29 cellular contexts compared by ENCODE assay signal in genomic region chr14:82837611-82838140, GRCh38.
"Had no signal": no experiment of that assay in that cellular context is flagged by ENCODE, and none has a peak within 500 bp of the region (broad histone marks: within the 10 kb centered on the region; RNA-seq: fewer than 3 reads in every experiment).

No MANE protein-coding gene starts in this region.

- H3K27me3 Mint-ChIP-seq: activated CD4-positive, alpha-beta T cell treated with anti-CD3 and anti-CD28 coated beads, Interleukin-2, amount 10 ng/mL, durations not matched to agents 24 days and 14 days; activated naive CD4-positive, alpha-beta T cell treated with anti-CD3 and anti-CD28 coated beads, Interleukin-2, amount 50 U/mL, for 24 hours; activated naive CD8-positive, alpha-beta T cell treated with anti-CD3 and anti-CD28 coated beads, Interleukin-2, amount 10 ng/mL, durations not matched to agents 7 days and 5 days; activated T-cell treated with anti-CD3 and anti-CD28 coated beads, Interleukin-2, amount 50 U/mL, for 24 hours had no signal

- H3K36me3 Mint-ChIP-seq: activated naive CD4-positive, alpha-beta T cell treated with anti-CD3 and anti-CD28 coated beads, Interleukin-2, amount 50 U/mL, for 24 hours; activated naive CD8-positive, alpha-beta T cell treated with anti-CD3 and anti-CD28 coated beads, Interleukin-2, amount 10 ng/mL, durations not matched to agents 7 days and 5 days had no signal

- H3K9me3 Mint-ChIP-seq: activated CD4-positive, alpha-beta T cell treated with anti-CD3 and anti-CD28 coated beads, Interleukin-2, amount 10 ng/mL, durations not matched to agents 24 days and 14 days; activated naive CD8-positive, alpha-beta T cell treated with anti-CD3 and anti-CD28 coated beads, Interleukin-2, amount 10 ng/mL, durations not matched to agents 7 days and 5 days had no signal

- FAIRE-seq: K562 had no signal

- H3K36me3 ChIP-seq: ascending aorta, breast epithelium, SJSA1, WERI-Rb-1 had no signal

- H3K4me3 Mint-ChIP-seq: activated CD4-positive, alpha-beta T cell treated with anti-CD3 and anti-CD28 coated beads, Interleukin-2, amount 10 ng/mL, durations not matched to agents 24 days and 14 days; activated CD8-positive, alpha-beta T cell treated with anti-CD3 and anti-CD28 coated beads, Interleukin-2, amount 10 ng/mL, durations not matched to agents 7 days and 5 days; activated naive CD4-positive, alpha-beta T cell treated with anti-CD3 and anti-CD28 coated beads, Interleukin-2, amount 50 U/mL, for 24 hours; activated naive CD8-positive, alpha-beta T cell treated with anti-CD3 and anti-CD28 coated beads, Interleukin-2, amount 10 ng/mL, durations not matched to agents 7 days and 5 days; activated T-cell treated with anti-CD3 and anti-CD28 coated beads, Interleukin-2, amount 50 U/mL, for 24 hours had no signal

- H3K4me3 ChIP-seq: ascending aorta, body of pancreas, breast epithelium, K562, SJSA1 had no signal

- H3K27ac Mint-ChIP-seq: activated CD4-positive, alpha-beta T cell treated with anti-CD3 and anti-CD28 coated beads, Interleukin-2, amount 10 ng/mL, durations not matched to agents 24 days and 14 days; activated CD8-positive, alpha-beta T cell treated with anti-CD3 and anti-CD28 coated beads, Interleukin-2, amount 10 ng/mL, durations not matched to agents 7 days and 5 days; activated naive CD4-positive, alpha-beta T cell treated with anti-CD3 and anti-CD28 coated beads, Interleukin-2, amount 50 U/mL, for 24 hours; activated naive CD8-positive, alpha-beta T cell treated with anti-CD3 and anti-CD28 coated beads, Interleukin-2, amount 10 ng/mL, durations not matched to agents 7 days and 5 days; activated T-cell treated with anti-CD3 and anti-CD28 coated beads, Interleukin-2, amount 50 U/mL, for 24 hours; activated T-helper 2 cell treated with anti-CD3 and anti-CD28 coated beads, Interferon-gamma antibody, Interleukin-2, Interleukin-4, amounts not matched to agents 10 μg/mL and 5 μg/mL and 100 μg/mL, durations not matched to agents 14 hours and 24 hours and 36 hours had no signal

- H3K9me3 ChIP-seq: ascending aorta, body of pancreas, breast epithelium, SJSA1 had no signal

- H3K27ac ChIP-seq: ascending aorta, body of pancreas, breast epithelium, SJSA1, WERI-Rb-1 had no signal

- H3K27me3 ChIP-seq: ascending aorta, body of pancreas, breast epithelium, SJSA1 had no signal

- H3K4me1 ChIP-seq: ascending aorta, body of pancreas, breast epithelium, SJSA1 had no signal

- H3K4me1 Mint-ChIP-seq: activated CD4-positive, alpha-beta T cell treated with anti-CD3 and anti-CD28 coated beads, Interleukin-2, amount 10 ng/mL, durations not matched to agents 24 days and 14 days; activated naive CD4-positive, alpha-beta T cell treated with anti-CD3 and anti-CD28 coated beads, Interleukin-2, amount 50 U/mL, for 24 hours; activated naive CD8-positive, alpha-beta T cell treated with anti-CD3 and anti-CD28 coated beads, Interleukin-2, amount 10 ng/mL, durations not matched to agents 7 days and 5 days had no signal

- DNase-seq: activated CD4-positive, alpha-beta T cell treated with anti-CD3 and anti-CD28 coated beads, Interleukin-2, amount 10 ng/mL, durations not matched to agents 24 days and 14 days; activated CD4-positive, alpha-beta T cell treated with anti-CD3 and anti-CD28 coated beads, Interleukin-2, amount 50 U/mL, for 4 hours; activated CD8-positive, alpha-beta T cell treated with anti-CD3 and anti-CD28 coated beads, Interleukin-2, amount 10 ng/mL, durations not matched to agents 7 days and 5 days; activated gamma-delta T cell; activated naive CD4-positive, alpha-beta T cell treated with Interleukin-2 at 50 U/mL for 16 hours; activated naive CD8-positive, alpha-beta T cell treated with anti-CD3 and anti-CD28 coated beads, Interleukin-2, amount 10 ng/mL, durations not matched to agents 7 days and 5 days; activated T-cell treated with anti-CD3 and anti-CD28 coated beads, Interleukin-2, amount 50 U/mL, for 24 hours; amygdala; body of pancreas; IMR-90; NCI-H1092; NCI-H1436 treated with DMSO at 0.1 percent for 48 hours; NCI-H1694 treated with DMSO at 0.1 percent for 48 hours; NCI-H2029; NCI-H2107; NCI-H2171; NCI-H510A; NCI-H526 treated with DMSO at 0.1 percent for 48 hours; NCI-H774; RPMI8226; SHP77 treated with DMSO at 0.1 percent for 48 hours; T1000; WERI-Rb-1 had no signal
